ENCODE assay signal across 12 cellular contexts in the genomic region with DNA sequence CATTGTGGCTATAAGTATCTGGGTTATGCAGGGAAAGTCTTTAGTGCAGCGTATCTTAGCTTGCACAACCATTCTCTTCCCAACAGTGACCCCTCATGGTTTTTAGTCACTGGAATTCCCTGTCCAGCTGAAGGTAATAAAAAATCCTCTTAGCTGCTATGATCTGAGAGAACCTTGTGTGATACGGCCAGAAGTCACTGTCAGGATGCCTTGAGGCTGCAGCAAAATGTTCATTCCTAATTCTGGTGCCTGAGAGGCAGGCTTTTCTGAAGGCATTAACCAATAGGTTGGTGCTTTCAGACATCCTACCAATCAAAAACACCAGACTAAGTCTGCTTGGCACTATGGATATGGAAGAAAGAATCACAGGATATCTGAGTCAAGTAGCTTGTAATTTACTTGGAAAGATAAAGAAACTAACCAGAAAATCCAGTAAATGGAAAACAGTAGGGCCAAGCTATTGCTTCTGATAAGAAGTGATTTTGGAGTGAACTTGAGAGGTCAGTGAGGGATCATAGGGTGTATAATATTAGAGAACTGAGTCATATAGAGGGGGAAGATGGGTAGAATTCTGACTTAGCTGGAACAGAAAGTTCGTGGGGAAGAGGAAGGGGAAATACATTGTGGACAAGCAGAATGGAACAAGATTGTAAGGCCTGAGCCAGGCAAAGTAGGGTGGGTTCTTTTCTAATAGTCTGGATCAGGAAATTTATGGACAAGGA.
A peak's percentile ranks its signal among the peaks of the same experiment; 100 is the strongest.
DNase-seq lines count a peak whose midpoint lies in the region; ATAC-seq and TF ChIP-seq lines count a peak whose summit lies in the region.
"Had no signal": no experiment of that assay in that cellular context is flagged by ENCODE, and none has a peak within 500 bp of the region (broad histone marks: within the 10 kb centered on the region; RNA-seq: fewer than 3 reads in every experiment).

No MANE protein-coding gene starts in this region.

- H3K4me3 ChIP-seq in HFF-Myc (replicated peaks; ENCODE audit: low read depth, low read length), result no peak overlapping the region
- no peak overlapping the region for H3K4me3 ChIP-seq in SK-N-SH (ENCODE audit: low read depth in 2 of 2, low read length in 1 of 2)
- H3K4me3 ChIP-seq: colonic mucosa had no signal

- no peak for ATAC-seq in foreskin keratinocyte
- no peak for ATAC-seq in GM19324 (IDR thresholded peaks at IDR 0.05; ENCODE audit: low FRiP score, unreplicated experiment)

- peak; percentile 77 for TF ChIP-seq RAD21 in SK-N-SH (IDR thresholded peaks at IDR 0.05; ENCODE audit: low read length)

- H3K27me3 ChIP-seq in SK-N-SH (ENCODE audit: insufficient read depth) (no peaks in the 10 kb centered on the region), foreskin keratinocyte (peaks cover 5% of the 10 kb centered on the region)
- H3K27me3 ChIP-seq: colonic mucosa had no signal

- no peaks in the 10 kb centered on the region for H3K4me1 Mint-ChIP-seq in glutamatergic neuron (ENCODE audit: low read depth, unreplicated experiment)

- H3K9me3 ChIP-seq in SK-N-SH, result no peaks in the 10 kb centered on the region
- H3K9me3 ChIP-seq: colonic mucosa had no signal

- no peak overlapping the region for H2AFZ ChIP-seq in SK-N-SH (ENCODE audit: low read depth)

- no peaks in the 10 kb centered on the region for H3K79me2 ChIP-seq in SK-N-SH (ENCODE audit: insufficient read depth)

- H3K27ac Mint-ChIP-seq in glutamatergic neuron (ENCODE audit: unreplicated experiment), result no peak overlapping the region
- H3K27ac Mint-ChIP-seq: activated T-helper 2 cell treated with anti-CD3 and anti-CD28 coated beads, Interferon-gamma antibody, Interleukin-2, Interleukin-4, amounts not matched to agents 10 μg/mL and 5 μg/mL and 100 μg/mL, durations not matched to agents 14 hours and 24 hours and 36 hours had no signal

- POLR2A ChIA-PET in SK-N-SH (lab: Yijun Ruan, JAX), result interaction anchor here (0.5 kb wide), 1 partner anchor 47 kb away, joined by 3 read pairs; no protein-coding TSS in a partner anchor

- H3K27ac ChIP-seq in SK-N-SH (ENCODE audit: low read depth in 2 of 2, low read length in 1 of 2) (peak overlapping the region in 1 of 2 experiments; percentile 53; a peak in 1 of 4 replicates), foreskin keratinocyte (no peak overlapping the region), caudate nucleus (ENCODE audit: low read depth, low read length) (no peak overlapping the region)
- H3K27ac ChIP-seq: colonic mucosa had no signal

- DNase-seq in HFF-Myc (ENCODE audit: extremely low read depth, low read depth), result peak; percentile 36
- peak; percentile 19 for DNase-seq in SK-N-SH
- peak in 1 of 2 donors; percentile 33 for DNase-seq in foreskin keratinocyte
- peak; percentile 13 for DNase-seq in pons (ENCODE audit: low spot score)
- DNase-seq in caudate nucleus (lab: John Stamatoyannopoulos, UW), result no peak
- no peak for DNase-seq in LoVo (ENCODE audit: low spot score)
- DNase-seq in glutamatergic neuron, result no peak
- DNase-seq: colonic mucosa, NCI-H1436, substantia nigra had no signal

- no peaks in the 10 kb centered on the region for H3K9me3 Mint-ChIP-seq in glutamatergic neuron (ENCODE audit: unreplicated experiment)
- H3K9me3 Mint-ChIP-seq: activated T-helper 2 cell treated with anti-CD3 and anti-CD28 coated beads, Interferon-gamma antibody, Interleukin-2, Interleukin-4, amounts not matched to agents 10 μg/mL and 5 μg/mL and 100 μg/mL, durations not matched to agents 14 hours and 24 hours and 36 hours had no signal

- H4K20me1 ChIP-seq in SK-N-SH (ENCODE audit: insufficient read depth), result no peaks in the 10 kb centered on the region

- H3K9me2 ChIP-seq in SK-N-SH, result no peaks in the 10 kb centered on the region

- peaks cover 2% of the 10 kb centered on the region for H3K27me3 Mint-ChIP-seq in glutamatergic neuron (ENCODE audit: unreplicated experiment)

- TF ChIP-seq CTCF in HFF-Myc (IDR thresholded peaks at IDR 0.05; ENCODE audit: low read depth, low read length, missing control alignments) (no peak), SK-N-SH (IDR thresholded peaks at IDR 0.05) (peak; percentile 37), foreskin keratinocyte (conservative IDR thresholded peaks at IDR 0.05) (peak; percentile 25), glutamatergic neuron (IDR thresholded peaks at IDR 0.05; ENCODE audit: partially characterized antibody, unreplicated experiment) (no peak)

- no peak overlapping the region for H3K9ac ChIP-seq in SK-N-SH

- no peak for TF ChIP-seq EP300 in SK-N-SH (IDR thresholded peaks at IDR 0.05; ENCODE audit: borderline replicate concordance in 1 of 2, low read depth in 1 of 2, low read length in 1 of 2)

- WGBS in SK-N-SH (ENCODE audit: low lambda C conversion rate), result 31% methylated on average over 3 of the region's 3 CpGs

- no peaks in the 10 kb centered on the region for H3K36me3 ChIP-seq in SK-N-SH (replicated peaks in 1 of 2; ENCODE audit: control insufficient read depth in 1 of 2, insufficient read depth in 2 of 2, low read length in 1 of 2)
- H3K36me3 ChIP-seq: colonic mucosa had no signal

- H3F3A ChIP-seq in SK-N-SH (replicated peaks; ENCODE audit: insufficient read depth), result no peaks in the 10 kb centered on the region

- H3K4me1 ChIP-seq in SK-N-SH (ENCODE audit: control insufficient read depth in 1 of 2, insufficient read depth in 2 of 2, low read depth in 1 of 2, low read length in 1 of 2), result peaks cover 3 to 9% of the 10 kb centered on the region in 2 experiments; a peak in 3 of 4 replicates
- H3K4me1 ChIP-seq in foreskin keratinocyte, result no peaks in the 10 kb centered on the region
- H3K4me1 ChIP-seq: colonic mucosa had no signal

- no peak overlapping the region for H3K4me3 Mint-ChIP-seq in glutamatergic neuron (ENCODE audit: unreplicated experiment)

- H3K36me3 Mint-ChIP-seq in glutamatergic neuron (ENCODE audit: unreplicated experiment), result no peaks in the 10 kb centered on the region

- CTCF ChIA-PET in SK-N-SH (lab: Yijun Ruan, JAX), result interaction anchor here (0.7 to 2.8 kb wide), 20 partner anchors 8 to 1905 kb away, joined by 3 to 18 read pairs (median 4); no protein-coding TSS in a partner anchor

- H3K4me2 ChIP-seq in SK-N-SH, result no peak overlapping the region

TF ChIP-seq in SK-N-SH, 30 proteins besides CTCF, POLR2A, EP300 and RAD21:
- TF ChIP-seq SMC3 (IDR thresholded peaks at IDR 0.05; ENCODE audit: low read depth, low read length) (peak; percentile 43; the same call in 1 of the 2 replicates), MEF2A (IDR thresholded peaks at IDR 0.05; ENCODE audit: borderline replicate concordance, low read depth) (no peak)

Comparison
In these comparisons a context has a peak if more than half of its experiments do, and no peak if none do; other contexts are left out.
1. DNase-seq: peak in HFF-Myc (single experiment), SK-N-SH (single experiment) and pons (single experiment); none in caudate nucleus (0 of 61), LoVo (single experiment) and glutamatergic neuron (single experiment).
2. CTCF ChIP-seq: peak in SK-N-SH (single experiment) and foreskin keratinocyte (single experiment); none in HFF-Myc (single experiment) and glutamatergic neuron (single experiment).